17 cellular contexts compared by ENCODE assay signal in the genomic region with DNA sequence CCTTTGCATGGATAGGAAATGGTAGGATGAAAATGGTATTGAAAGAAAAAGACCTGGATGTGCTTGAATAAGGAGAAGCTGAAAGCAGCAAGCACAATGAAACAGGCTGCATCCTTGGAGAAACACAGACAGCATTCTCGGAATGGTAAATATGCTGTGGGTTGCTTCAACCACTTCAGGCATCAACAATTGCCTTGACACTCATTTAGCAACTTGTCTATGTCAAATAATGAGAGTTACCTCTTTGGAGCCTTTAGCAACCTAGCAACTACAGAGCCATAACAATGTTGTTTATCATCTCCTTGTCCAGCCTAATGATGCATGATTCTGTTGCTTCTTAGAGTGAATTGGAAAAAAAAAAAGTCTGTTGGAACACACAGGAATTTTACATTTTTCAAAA.
"Had no signal": no experiment of that assay in that cellular context is flagged by ENCODE, and none has a peak within 500 bp of the region (broad histone marks: within the 10 kb centered on the region; RNA-seq: fewer than 3 reads in every experiment).

No MANE protein-coding gene starts in this region.

- H3K4me1 Mint-ChIP-seq: activated naive CD4-positive, alpha-beta T cell treated with anti-CD3 and anti-CD28 coated beads, Interleukin-2, amount 50 U/mL, for 24 hours had no signal

- H3K4me3 Mint-ChIP-seq: activated naive CD4-positive, alpha-beta T cell treated with anti-CD3 and anti-CD28 coated beads, Interleukin-2, amount 50 U/mL, for 24 hours; dendritic cell treated with granulocyte-macrophage colony-stimulating factor and Interleukin-4, amounts not matched to agents 40 ng/mL and 50 ng/mL, for 4 days; nephron progenitor cell; T-helper 2 cell treated with Interferon-gamma antibody and Interleukin-4, amounts not matched to agents 5 μg/mL and 100 μg/mL, for 36 hours had no signal

- H3K4me1 ChIP-seq: ascending aorta, esophagus squamous epithelium, lower lobe of right lung, thyroid gland had no signal

- DNase-seq: activated CD4-positive, alpha-beta T cell treated with anti-CD3 and anti-CD28 coated beads, Interleukin-2, amount 50 U/mL, for 4 hours; activated gamma-delta T cell; effector CD8-positive, alpha-beta T cell; esophagus squamous epithelium; left colon; lower lobe of right lung; nephron progenitor cell; occipital lobe; stimulated activated CD4-positive, alpha-beta T cell treated with anti-CD3 and anti-CD28 coated beads, Interleukin-12 subunit alpha, Interleukin-12 subunit beta, amount 100 ng/mL, for 4 hours; stimulated activated CD4-positive, alpha-beta T cell treated with anti-CD3 and anti-CD28 coated beads, Interleukin-1b, Interleukin-23, amount 100 ng/mL, for 48 hours; stimulated activated CD8-positive, alpha-beta memory T cell treated with anti-CD3 and anti-CD28 coated beads, Interleukin-4, amount 100 ng/mL, for 48 hours; stimulated activated naive CD4-positive, alpha-beta T cell; thyroid gland had no signal

- ATAC-seq: left colon, lower lobe of right lung had no signal

- H3K36me3 ChIP-seq: ascending aorta, esophagus squamous epithelium, lower lobe of right lung, thyroid gland had no signal

- H3K27me3 ChIP-seq: ascending aorta, esophagus squamous epithelium, thyroid gland had no signal

- H3K4me3 ChIP-seq: ascending aorta, esophagus squamous epithelium, lower lobe of right lung, thyroid gland had no signal

- H3K27ac ChIP-seq: ascending aorta, esophagus squamous epithelium, lower lobe of right lung, thyroid gland had no signal

- H3K36me3 Mint-ChIP-seq: activated naive CD4-positive, alpha-beta T cell treated with anti-CD3 and anti-CD28 coated beads, Interleukin-2, amount 50 U/mL, for 24 hours had no signal

- H3K27ac Mint-ChIP-seq: activated naive CD4-positive, alpha-beta T cell treated with anti-CD3 and anti-CD28 coated beads, Interleukin-2, amount 50 U/mL, for 24 hours; dendritic cell treated with granulocyte-macrophage colony-stimulating factor and Interleukin-4, amounts not matched to agents 40 ng/mL and 50 ng/mL, for 4 days; nephron progenitor cell; T-helper 2 cell treated with Interferon-gamma antibody and Interleukin-4, amounts not matched to agents 5 μg/mL and 100 μg/mL, for 36 hours had no signal

- H3K27me3 Mint-ChIP-seq: activated naive CD4-positive, alpha-beta T cell treated with anti-CD3 and anti-CD28 coated beads, Interleukin-2, amount 50 U/mL, for 24 hours; dendritic cell treated with granulocyte-macrophage colony-stimulating factor and Interleukin-4, amounts not matched to agents 40 ng/mL and 50 ng/mL, for 4 days had no signal

- H3K9me3 Mint-ChIP-seq: activated naive CD4-positive, alpha-beta T cell treated with anti-CD3 and anti-CD28 coated beads, Interleukin-2, amount 50 U/mL, for 24 hours; dendritic cell treated with granulocyte-macrophage colony-stimulating factor and Interleukin-4, amounts not matched to agents 40 ng/mL and 50 ng/mL, for 4 days; T-helper 2 cell treated with Interferon-gamma antibody and Interleukin-4, amounts not matched to agents 5 μg/mL and 100 μg/mL, for 36 hours had no signal

- H3K9me3 ChIP-seq: ascending aorta, esophagus squamous epithelium, lower lobe of right lung, thyroid gland had no signal
